In the genomic region with DNA sequence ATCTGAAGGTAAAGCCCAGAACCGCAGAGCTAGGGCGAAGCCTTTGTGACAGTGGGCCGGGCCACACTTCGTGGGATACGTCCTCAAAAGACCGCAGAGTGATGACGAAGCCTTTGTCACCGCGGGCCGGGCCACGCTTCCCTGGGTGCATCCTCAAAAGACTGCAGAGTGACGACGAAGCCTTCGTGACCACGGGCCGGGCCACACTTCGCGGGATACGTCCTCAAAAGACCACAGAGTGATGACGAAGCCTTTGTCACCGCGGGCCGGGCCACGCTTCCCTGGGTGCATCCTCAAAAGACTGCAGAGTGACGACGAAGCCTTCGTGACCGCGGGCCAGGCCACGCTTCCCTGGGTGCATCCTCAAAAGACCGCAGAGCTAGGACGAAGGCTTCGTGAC, we compare ENCODE assay signal across 8 cellular contexts. TPM values are rescaled to one million over a fixed set of nuclear protein-coding genes. Genes with fewer than 3 reads are reported as not detected.
A peak's percentile ranks its signal among the peaks of the same experiment; 100 is the strongest.
DNase-seq lines count a peak whose midpoint lies in the region; ATAC-seq, FAIRE-seq and TF ChIP-seq lines count a peak whose summit lies in the region.
"Not testable (repeated sequence)": the region's sequence is repeated elsewhere in the genome, so short reads cannot be mapped to it uniquely, and the experiment has no call there.

No MANE protein-coding gene starts in this region.

- H3K79me1 ChIP-seq in H1 (ENCODE audit: low read depth, low read length) = not testable (repeated sequence)

- H3K9me3 Mint-ChIP-seq in Caco-2 (ENCODE audit: unreplicated experiment); activated naive CD8-positive, alpha-beta T cell treated with anti-CD3 and anti-CD28 coated beads, Interleukin-2, amount 10 ng/mL, durations not matched to agents 7 days and 5 days; stimulated activated naive B cell treated with anti-CD40 and anti-IgM and Interleukin-4, amounts not matched to agents 10 μg/mL and 1 μg/mL and 100 μg/mL, for 72 hours: not testable (repeated sequence)

- H3K23me2 ChIP-seq in H1 (ENCODE audit: low read depth, low read length) = not testable (repeated sequence)

- H3K27me3 ChIP-seq in Caco-2 (replicated peaks; ENCODE audit: control insufficient read depth, insufficient read depth, low read length); H1 (replicated peaks in 1 of 4; ENCODE audit: control insufficient read depth in 3 of 4, extremely low read depth in 1 of 4, insufficient read depth in 3 of 4, low read length in 3 of 4); right cardiac atrium (ENCODE audit: control insufficient read depth, insufficient read depth): not testable (repeated sequence)

- not testable (repeated sequence) for H2BK120ac ChIP-seq in H1 (replicated peaks; ENCODE audit: low read depth, low read length)

- H2BK5ac ChIP-seq in H1 (ENCODE audit: low read depth, low read length) = not testable (repeated sequence)

- H4K20me1 ChIP-seq in H1 (replicated peaks in 1 of 2; ENCODE audit: control insufficient read depth in 1 of 2, insufficient read depth in 2 of 2, low read length in 2 of 2) = peaks cover 1 to 18% of the 10 kb centered on the region in 2 experiments

- not testable (repeated sequence) for H2BK15ac ChIP-seq in H1 (ENCODE audit: low read length)

- not testable (repeated sequence) for H3K27ac ChIP-seq in H1 (ENCODE audit: low read depth, low read length); right cardiac atrium (ENCODE audit: low read length)

- not testable (repeated sequence) for ATAC-seq in T-helper 17 cell; activated naive CD8-positive, alpha-beta T cell treated with anti-CD3 and anti-CD28 coated beads, Interleukin-2, amount 10 ng/mL, durations not matched to agents 7 days and 5 days (ENCODE audit: low read depth); right cardiac atrium; mucosa of descending colon; sciatic nerve; stimulated activated naive B cell treated with anti-CD40 and anti-IgM and Interleukin-4, amounts not matched to agents 10 μg/mL and 1 μg/mL and 100 μg/mL, for 72 hours (replicated peaks)

- H3K14ac ChIP-seq in H1 (ENCODE audit: insufficient read length) = not testable (repeated sequence)

- not testable (repeated sequence) for H3K36me3 ChIP-seq in Caco-2 (ENCODE audit: control insufficient read depth, insufficient read depth, low read length); mucosa of descending colon (ENCODE audit: low read depth)
- peaks cover 8 to 21% (median 15%) of the 10 kb centered on the region in 4 experiments; a peak in 7 of 8 replicates for H3K36me3 ChIP-seq in H1 (ENCODE audit: control insufficient read depth in 2 of 4, insufficient read depth in 4 of 4, low read length in 3 of 4)

- H3K56ac ChIP-seq in H1 (replicated peaks; ENCODE audit: insufficient read length, low read depth, low read length) = not testable (repeated sequence)

- CTCF ChIA-PET in Caco-2 (lab: Charles Lee) = not testable (repeated sequence)
- CTCF ChIA-PET in H1 (lab: Charles Lee; ENCODE audit: partially characterized antibody) = interaction anchor here (1.6 kb wide), 1 partner anchor 21 kb away, joined by 4 read pairs; no protein-coding TSS in a partner anchor

- TF ChIP-seq CTCF in Caco-2 (IDR thresholded peaks at IDR 0.05; ENCODE audit: insufficient read depth in 1 of 2, low read depth in 1 of 2, low read length in 1 of 2, severe bottlenecking in 1 of 2, unreplicated experiment in 1 of 2); H1 (IDR thresholded peaks at IDR 0.05; ENCODE audit: control extremely low read depth in 1 of 3, insufficient read depth in 1 of 3, low read depth in 1 of 3, low read length in 3 of 3); mucosa of descending colon (IDR thresholded peaks at IDR 0.05): not testable (repeated sequence)

- FAIRE-seq in H1 (lab: Jason Lieb, UNC) = not testable (repeated sequence)

- H3K27ac Mint-ChIP-seq in Caco-2 (ENCODE audit: unreplicated experiment) = peak overlapping the region; percentile 33
- H3K27ac Mint-ChIP-seq in T-helper 17 cell = peak overlapping the region; percentile 61
- not testable (repeated sequence) for H3K27ac Mint-ChIP-seq in activated naive CD8-positive, alpha-beta T cell treated with anti-CD3 and anti-CD28 coated beads, Interleukin-2, amount 10 ng/mL, durations not matched to agents 7 days and 5 days
- H3K27ac Mint-ChIP-seq in stimulated activated naive B cell treated with anti-CD40 and anti-IgM and Interleukin-4, amounts not matched to agents 10 μg/mL and 1 μg/mL and 100 μg/mL, for 72 hours = peak overlapping the region; percentile 6

- peak overlapping the region; percentile 25 for H4K8ac ChIP-seq in H1 (ENCODE audit: extremely low read depth, insufficient read depth, low read length)

- not testable (repeated sequence) for H4K5ac ChIP-seq in H1 (ENCODE audit: insufficient read length, low read depth, low read length)

- H3K36me3 Mint-ChIP-seq in Caco-2 (ENCODE audit: insufficient read depth, unreplicated experiment) = peaks cover 47% of the 10 kb centered on the region
- not testable (repeated sequence) for H3K36me3 Mint-ChIP-seq in T-helper 17 cell (ENCODE audit: low read depth)
- H3K36me3 Mint-ChIP-seq in activated naive CD8-positive, alpha-beta T cell treated with anti-CD3 and anti-CD28 coated beads, Interleukin-2, amount 10 ng/mL, durations not matched to agents 7 days and 5 days = peaks cover 14% of the 10 kb centered on the region
- H3K36me3 Mint-ChIP-seq in stimulated activated naive B cell treated with anti-CD40 and anti-IgM and Interleukin-4, amounts not matched to agents 10 μg/mL and 1 μg/mL and 100 μg/mL, for 72 hours = peaks cover 42 to 48% of the 10 kb centered on the region in 2 donors

- H3K27me3 Mint-ChIP-seq in Caco-2 (ENCODE audit: insufficient read depth, unreplicated experiment); T-helper 17 cell; activated naive CD8-positive, alpha-beta T cell treated with anti-CD3 and anti-CD28 coated beads, Interleukin-2, amount 10 ng/mL, durations not matched to agents 7 days and 5 days; stimulated activated naive B cell treated with anti-CD40 and anti-IgM and Interleukin-4, amounts not matched to agents 10 μg/mL and 1 μg/mL and 100 μg/mL, for 72 hours: not testable (repeated sequence)

- H3K4me3 ChIP-seq in Caco-2 (ENCODE audit: low read depth, low read length); H1 (ENCODE audit: extremely low read depth in 1 of 4, insufficient read depth in 2 of 4, low read depth in 3 of 4, low read length in 4 of 4); right cardiac atrium (ENCODE audit: low read length); mucosa of descending colon: not testable (repeated sequence)

- not testable (repeated sequence) for TF ChIP-seq RAD21 in H1 (IDR thresholded peaks at IDR 0.05 in 1 of 2, conservative IDR thresholded peaks at IDR 0.05 in 1 of 2; ENCODE audit: low read depth in 2 of 2, low read length in 2 of 2)

- H4K91ac ChIP-seq in H1 (replicated peaks; ENCODE audit: insufficient read length, low read length) = not testable (repeated sequence)

- not testable (repeated sequence) for H2BK20ac ChIP-seq in H1 (ENCODE audit: low read length)

- not testable (repeated sequence) for BruUV-seq in Caco-2 (replicated peaks; lab: Mats Ljungman, UMichigan)

- H3K9me3 ChIP-seq in Caco-2; T-helper 17 cell (ENCODE audit: control insufficient read depth, low read length, poor library complexity, severe bottlenecking); H1 (ENCODE audit: insufficient read depth in 2 of 2, low read depth in 1 of 2, low read length in 1 of 2); right cardiac atrium (ENCODE audit: control insufficient read depth, low read length); mucosa of descending colon: not testable (repeated sequence)

- WGBS in H1 (ENCODE audit: extremely low coverage in 1 of 2, insufficient coverage in 1 of 2, insufficient read length in 1 of 2, insufficient replicate concordance in 2 of 2, low coverage in 1 of 2, low lambda C conversion rate in 2 of 2, missing lambda C conversion rate in 1 of 2), 2 experiments = 91% methylated on average over 29 of the region's 33 CpGs; no CpG with 5 or more reads in 1 of the 2 experiments
- WGBS in right cardiac atrium = 96% methylated on average over 33 of the region's 33 CpGs

- not testable (repeated sequence) for H3K79me2 ChIP-seq in H1 (ENCODE audit: control insufficient read depth in 1 of 2, insufficient read depth in 2 of 2, low read length in 2 of 2)

- H3K18ac ChIP-seq in H1 (ENCODE audit: extremely low read depth, low read length) = not testable (repeated sequence)

- H3K4me3 Mint-ChIP-seq in Caco-2 (ENCODE audit: unreplicated experiment); T-helper 17 cell; activated naive CD8-positive, alpha-beta T cell treated with anti-CD3 and anti-CD28 coated beads, Interleukin-2, amount 10 ng/mL, durations not matched to agents 7 days and 5 days; stimulated activated naive B cell treated with anti-CD40 and anti-IgM and Interleukin-4, amounts not matched to agents 10 μg/mL and 1 μg/mL and 100 μg/mL, for 72 hours: not testable (repeated sequence)

- H2BK12ac ChIP-seq in H1 (ENCODE audit: low read depth, low read length) = not testable (repeated sequence)

- POLR2A ChIA-PET in Caco-2 (lab: Charles Lee); activated naive CD8-positive, alpha-beta T cell treated with anti-CD3 and anti-CD28 coated beads, Interleukin-2, amount 10 ng/mL, durations not matched to agents 7 days and 5 days (lab: Charles Lee); H1 (lab: Charles Lee; ENCODE audit: partially characterized antibody): not testable (repeated sequence)

- not testable (repeated sequence) for H2AFZ ChIP-seq in H1 (ENCODE audit: low read length)

- not testable (repeated sequence) for TF ChIP-seq POLR2A in H1 (IDR thresholded peaks at IDR 0.05; ENCODE audit: control extremely low read depth in 1 of 2, low read depth in 2 of 2, low read length in 2 of 2)

- not testable (repeated sequence) for H3K23ac ChIP-seq in H1 (ENCODE audit: insufficient read length)

- H3K4me2 ChIP-seq in H1 (ENCODE audit: insufficient read depth in 1 of 2, low read depth in 2 of 2, low read length in 2 of 2) = not testable (repeated sequence)

- intact Hi-C loops in Caco-2 (cut with micrococcal nuclease; ENCODE audit: unreplicated experiment); mucosa of descending colon (cut with DNase I, micrococcal nuclease); sciatic nerve (cut with DNase I): not testable (repeated sequence)
- intact Hi-C loops in right cardiac atrium (cut with DNase I) = loop anchor here in 1 of 4 donors (10.0 kb wide), 1 partner anchor 77 kb away; no protein-coding TSS in a partner anchor

- not testable (repeated sequence) for H3K9ac ChIP-seq in H1 (replicated peaks in 1 of 4; ENCODE audit: extremely low read depth in 1 of 4, low read depth in 3 of 4, low read length in 3 of 4)

- not testable (repeated sequence) for H2AK5ac ChIP-seq in H1 (ENCODE audit: low read depth, low read length)

- not testable (repeated sequence) for TF ChIP-seq EP300 in H1 (IDR thresholded peaks at IDR 0.05; ENCODE audit: borderline replicate concordance in 1 of 2, low read depth in 2 of 2, low read length in 2 of 2)

- DNase-seq in Caco-2; T-helper 17 cell; H1 (ENCODE audit: low read depth in 1 of 2, low spot score in 2 of 2); stimulated activated naive B cell treated with anti-CD40 and anti-IgM and Interleukin-4, amounts not matched to agents 10 μg/mL and 1 μg/mL and 100 μg/mL, for 72 hours: not testable (repeated sequence)
- peak; percentile 17 for DNase-seq in activated naive CD8-positive, alpha-beta T cell treated with anti-CD3 and anti-CD28 coated beads, Interleukin-2, amount 10 ng/mL, durations not matched to agents 7 days and 5 days
- DNase-seq in right cardiac atrium = peak in 2 of 3 donors; percentile 8 to 55
- DNase-seq in mucosa of descending colon = peak in 2 of 3 donors; percentile 10 to 49
- peak; percentile 58 for DNase-seq in sciatic nerve (ENCODE audit: low spot score)

- H3K4ac ChIP-seq in H1 (replicated peaks; ENCODE audit: insufficient read length, low read depth, low read length) = not testable (repeated sequence)

- H3K4me1 ChIP-seq in Caco-2; H1 (replicated peaks in 1 of 4; ENCODE audit: control insufficient read depth in 3 of 4, insufficient read depth in 4 of 4, low read length in 3 of 4); right cardiac atrium (ENCODE audit: control insufficient read depth, insufficient read depth, low read length); mucosa of descending colon (ENCODE audit: low read depth): not testable (repeated sequence)

- not testable (repeated sequence) for H3K4me1 Mint-ChIP-seq in Caco-2 (ENCODE audit: low read depth, unreplicated experiment); T-helper 17 cell; activated naive CD8-positive, alpha-beta T cell treated with anti-CD3 and anti-CD28 coated beads, Interleukin-2, amount 10 ng/mL, durations not matched to agents 7 days and 5 days; stimulated activated naive B cell treated with anti-CD40 and anti-IgM and Interleukin-4, amounts not matched to agents 10 μg/mL and 1 μg/mL and 100 μg/mL, for 72 hours

RNA-seq across cellular contexts. Expression of a gene that starts 25.2 kb away (rescaled TPM):
- total RNA-seq in Caco-2 (2022) = 56.6 and 60.0 TPM in 2 replicates
- total RNA-seq in T-helper 17 cell = 10 to 100 TPM in 1 of 2 donors, 1 to 10 TPM in 1; 10.0 to 22.1 TPM
- total RNA-seq in activated naive CD8-positive, alpha-beta T cell treated with anti-CD3 and anti-CD28 coated beads, Interleukin-2, amount 10 ng/mL, durations not matched to agents 7 days and 5 days = 10 to 100 TPM; 26.5 to 28.2 TPM
- total RNA-seq in H1 (2021; fragmentation: NEBNext Ultra II Directional; extraction: Animal tissue kit (Norgen Biotek cat#: 25700)) = 55.7 and 58.0 TPM in 2 replicates
- 12.3 and 23.2 TPM in 2 replicates for polyA plus RNA-seq in H1 (2011; rRNA removed)
- polyA plus RNA-seq in H1 (2011; cell fraction: cytosol; rRNA removed) = 25.3 TPM
- 30.8 TPM for polyA plus RNA-seq in H1 (2011; cell fraction: nucleus; rRNA removed)
- polyA plus RNA-seq in H1 (2012, experiment 1 of 2) = 43.9 to 55.5 TPM (median 53.2 TPM) in 4 replicates
- 35.0 TPM for polyA plus RNA-seq in H1 (2012, experiment 2 of 2)
- 18.5 TPM for polyA plus RNA-seq in H1 (2013, experiment 1 of 2)
- polyA plus RNA-seq in H1 (2013, experiment 2 of 2) = 19.0 TPM
- 43.0 and 43.2 TPM in 2 replicates for polyA minus RNA-seq in H1 (2011; rRNA and poly(A)+ RNA removed)
- polyA minus RNA-seq in H1 (2011; cell fraction: cytosol; rRNA and poly(A)+ RNA removed) = 28.6 TPM
- 22.1 TPM for polyA minus RNA-seq in H1 (2011; cell fraction: nucleus; rRNA and poly(A)+ RNA removed)
- total RNA-seq in right cardiac atrium = 10 to 100 TPM; 22.6 to 38.3 (median 25.1) TPM
- 20.7 TPM for polyA plus RNA-seq in right cardiac atrium
- 10 to 100 TPM; 10.1 to 24.5 (median 24.4) TPM for total RNA-seq in mucosa of descending colon
- total RNA-seq in sciatic nerve = 11.1 TPM

RNA-seq across cellular contexts. Expression of a gene that starts 25.8 kb away (rescaled TPM):
- 51.4 and 53.4 TPM in 2 replicates for total RNA-seq in Caco-2 (2022)
- 10 to 100 TPM; 10.7 to 13.7 TPM for total RNA-seq in T-helper 17 cell
- total RNA-seq in activated naive CD8-positive, alpha-beta T cell treated with anti-CD3 and anti-CD28 coated beads, Interleukin-2, amount 10 ng/mL, durations not matched to agents 7 days and 5 days = 10 to 100 TPM; 18.3 to 22.4 TPM
- total RNA-seq in H1 (2021; fragmentation: NEBNext Ultra II Directional; extraction: Animal tissue kit (Norgen Biotek cat#: 25700)) = 55.1 and 56.5 TPM in 2 replicates
- polyA plus RNA-seq in H1 (2011; rRNA removed) = 95.9 and 164 TPM in 2 replicates
- polyA plus RNA-seq in H1 (2011; cell fraction: cytosol; rRNA removed) = 46.8 TPM
- 73.5 TPM for polyA plus RNA-seq in H1 (2011; cell fraction: nucleus; rRNA removed)
- polyA plus RNA-seq in H1 (2012, experiment 1 of 2) = 34.1 to 57.9 TPM (median 53.4 TPM) in 4 replicates
- 45.5 TPM for polyA plus RNA-seq in H1 (2012, experiment 2 of 2)
- 33.9 TPM for polyA plus RNA-seq in H1 (2013, experiment 1 of 2)
- 34.7 TPM for polyA plus RNA-seq in H1 (2013, experiment 2 of 2)
- 50.1 and 75.3 TPM in 2 replicates for polyA minus RNA-seq in H1 (2011; rRNA and poly(A)+ RNA removed)
- polyA minus RNA-seq in H1 (2011; cell fraction: cytosol; rRNA and poly(A)+ RNA removed) = 44.4 TPM
- polyA minus RNA-seq in H1 (2011; cell fraction: nucleus; rRNA and poly(A)+ RNA removed) = 43.4 TPM
- 10 to 100 TPM; 12.0 to 20.7 (median 16.1) TPM for total RNA-seq in right cardiac atrium
- 10.2 TPM for polyA plus RNA-seq in right cardiac atrium
- total RNA-seq in mucosa of descending colon = 10 to 100 TPM; 29.4 to 43.0 (median 30.9) TPM
- 19.0 TPM for total RNA-seq in sciatic nerve
